In genomic region chr18:55893948-55894347, GRCh38 we compare ENCODE assay signal across 26 cellular contexts.
A peak's percentile ranks its signal among the peaks of the same experiment; 100 is the strongest.
DNase-seq lines count a peak whose midpoint lies in the region; ATAC-seq and TF ChIP-seq lines count a peak whose summit lies in the region.
"Had no signal": no experiment of that assay in that cellular context is flagged by ENCODE, and none has a peak within 500 bp of the region (broad histone marks: within the 10 kb centered on the region; RNA-seq: fewer than 3 reads in every experiment).

No MANE protein-coding gene starts in this region.

- intact Hi-C loops in left colon (cut with DNase I, micrococcal nuclease): no loop called here

- H3K9ac ChIP-seq in NT2/D1 (ENCODE audit: insufficient read length, low read depth): no peak overlapping the region

- H3K27me3 ChIP-seq in cardiac muscle cell (no peaks in the 10 kb centered on the region), right atrium auricular region (no peaks in the 10 kb centered on the region), NT2/D1 (ENCODE audit: insufficient read depth, insufficient read length) (no peaks in the 10 kb centered on the region)
- H3K27me3 ChIP-seq: body of pancreas, transverse colon had no signal

- H3K36me3 ChIP-seq in cardiac muscle cell (no peaks in the 10 kb centered on the region), right atrium auricular region (no peaks in the 10 kb centered on the region), NT2/D1 (ENCODE audit: insufficient read depth, insufficient read length, low read length) (no peaks in the 10 kb centered on the region)
- H3K36me3 ChIP-seq: transverse colon had no signal

- H3K27me3 Mint-ChIP-seq in glutamatergic neuron (ENCODE audit: unreplicated experiment) (no peaks in the 10 kb centered on the region), progenitor cell of endocrine pancreas (no peaks in the 10 kb centered on the region)
- H3K27me3 Mint-ChIP-seq: IgD-negative memory B cell had no signal

- H3K27ac ChIP-seq in cardiac muscle cell: peak overlapping the region; percentile 81
- H3K27ac ChIP-seq in right atrium auricular region: no peak overlapping the region
- H3K27ac ChIP-seq: body of pancreas, transverse colon, VCaP had no signal

- no peaks in the 10 kb centered on the region for H3K4me1 ChIP-seq in cardiac muscle cell (ENCODE audit: low read depth)
- no peaks in the 10 kb centered on the region for H3K4me1 ChIP-seq in right atrium auricular region
- H3K4me1 ChIP-seq in NT2/D1 (ENCODE audit: insufficient read depth, insufficient read length): no peaks in the 10 kb centered on the region
- H3K4me1 ChIP-seq: body of pancreas, transverse colon had no signal

- no peak overlapping the region for H3K27ac Mint-ChIP-seq in glutamatergic neuron (ENCODE audit: unreplicated experiment)
- no peak overlapping the region for H3K27ac Mint-ChIP-seq in progenitor cell of endocrine pancreas
- H3K27ac Mint-ChIP-seq: activated T-helper 2 cell treated with anti-CD3 and anti-CD28 coated beads, Interferon-gamma antibody, Interleukin-2, Interleukin-4, amounts not matched to agents 10 μg/mL and 5 μg/mL and 100 μg/mL, durations not matched to agents 14 hours and 24 hours and 36 hours; CD4-positive, alpha-beta T cell; IgD-negative memory B cell; naive thymus-derived CD8-positive, alpha-beta T cell had no signal

- peak overlapping the region; percentile 39 for H3K4me3 Mint-ChIP-seq in glutamatergic neuron (ENCODE audit: unreplicated experiment)
- peak overlapping the region; percentile 82 for H3K4me3 Mint-ChIP-seq in progenitor cell of endocrine pancreas (ENCODE audit: low read depth)
- H3K4me3 Mint-ChIP-seq: CD4-positive, alpha-beta T cell; IgD-negative memory B cell; naive thymus-derived CD8-positive, alpha-beta T cell had no signal

- H3K9me3 ChIP-seq in cardiac muscle cell (ENCODE audit: low read depth) (no peaks in the 10 kb centered on the region), right atrium auricular region (no peaks in the 10 kb centered on the region), NT2/D1 (ENCODE audit: insufficient read depth, low read length) (peaks cover 8% of the 10 kb centered on the region)
- H3K9me3 ChIP-seq: body of pancreas, transverse colon had no signal

- peak overlapping the region; percentile 22 for H3K4me3 ChIP-seq in cardiac muscle cell
- H3K4me3 ChIP-seq in right atrium auricular region: no peak overlapping the region
- H3K4me3 ChIP-seq in NT2/D1 (ENCODE audit: insufficient read length, low read depth): peak overlapping the region; percentile 45
- H3K4me3 ChIP-seq: body of pancreas, GM12878, transverse colon had no signal

- H3K36me3 Mint-ChIP-seq in glutamatergic neuron (ENCODE audit: unreplicated experiment): no peaks in the 10 kb centered on the region
- H3K36me3 Mint-ChIP-seq in progenitor cell of endocrine pancreas (ENCODE audit: insufficient read depth): no peaks in the 10 kb centered on the region
- H3K36me3 Mint-ChIP-seq: IgD-negative memory B cell; naive thymus-derived CD8-positive, alpha-beta T cell had no signal

- H3K4me1 Mint-ChIP-seq in glutamatergic neuron (ENCODE audit: low read depth, unreplicated experiment): peaks cover 7% of the 10 kb centered on the region
- H3K4me1 Mint-ChIP-seq in progenitor cell of endocrine pancreas (ENCODE audit: low read depth): peaks cover 6% of the 10 kb centered on the region
- H3K4me1 Mint-ChIP-seq: IgD-negative memory B cell; naive thymus-derived CD8-positive, alpha-beta T cell had no signal

- DNase-seq in cardiac muscle cell (ENCODE audit: low read depth in 1 of 2, low spot score in 1 of 2) (no peak), right atrium auricular region (ENCODE audit: low spot score) (no peak), NT2/D1 (ENCODE audit: low read depth, low spot score) (no peak), glutamatergic neuron (no peak), progenitor cell of endocrine pancreas (ENCODE audit: low spot score, unreplicated experiment) (no peak), left colon (no peak)
- DNase-seq in activated CD4-positive, alpha-beta T cell treated with anti-CD3 and anti-CD28 coated beads for 48 hours: no peak
- DNase-seq: activated CD4-positive, alpha-beta T cell treated with anti-CD3 and anti-CD28 coated beads for 4 hours; activated CD8-positive, alpha-beta memory T cell treated with anti-CD3 and anti-CD28 coated beads for 24 hours; activated naive CD4-positive, alpha-beta T cell treated with anti-CD3 and anti-CD28 coated beads, Interleukin-2, amount 50 U/mL, for 16 hours; activated T-cell treated with anti-CD3 and anti-CD28 coated beads for 4 hours; AML-193; body of pancreas; CD4-positive, alpha-beta T cell; cerebellar nuclear complex; DMS 273 treated with DMSO at 0.1 percent for 48 hours; kidney; naive thymus-derived CD8-positive, alpha-beta T cell; stimulated activated CD4-positive, alpha-beta T cell treated with anti-CD3 and anti-CD28 coated beads, Interleukin-15, amount 100 ng/mL, for 24 hours; stimulated activated CD4-positive, alpha-beta T cell treated with anti-CD3 and anti-CD28 coated beads, Interleukin-4, amount 100 ng/mL, for 4 hours; transverse colon had no signal

- peaks cover 2% of the 10 kb centered on the region for H3K9me3 Mint-ChIP-seq in glutamatergic neuron (ENCODE audit: unreplicated experiment)
- H3K9me3 Mint-ChIP-seq in progenitor cell of endocrine pancreas (ENCODE audit: low read depth): peaks cover 4% of the 10 kb centered on the region
- H3K9me3 Mint-ChIP-seq: activated T-helper 2 cell treated with anti-CD3 and anti-CD28 coated beads, Interferon-gamma antibody, Interleukin-2, Interleukin-4, amounts not matched to agents 10 μg/mL and 5 μg/mL and 100 μg/mL, durations not matched to agents 14 hours and 24 hours and 36 hours; CD4-positive, alpha-beta T cell had no signal

- TF ChIP-seq CTCF in cardiac muscle cell (IDR thresholded peaks at IDR 0.05; ENCODE audit: low read depth, low read length): no peak
- no peak for TF ChIP-seq CTCF in right atrium auricular region (IDR thresholded peaks at IDR 0.05)
- TF ChIP-seq CTCF in glutamatergic neuron (IDR thresholded peaks at IDR 0.05; ENCODE audit: partially characterized antibody, unreplicated experiment): no peak
- no peak for TF ChIP-seq CTCF in progenitor cell of endocrine pancreas (IDR thresholded peaks at IDR 0.05; ENCODE audit: unreplicated experiment)

- no peak for ATAC-seq in left colon
- ATAC-seq in GM18519 (IDR thresholded peaks at IDR 0.05; ENCODE audit: low FRiP score, unreplicated experiment): no peak
- ATAC-seq: body of pancreas; GM12878; naive thymus-derived CD8-positive, alpha-beta T cell had no signal

Comparison
In these comparisons a context has a peak if more than half of its experiments do, and no peak if none do; other contexts are left out.
1. H3K4me3 ChIP-seq: peak in cardiac muscle cell (single experiment) and NT2/D1 (single experiment); none in right atrium auricular region (0 of 2).